ENCODE assay signal across 8 cellular contexts in genomic region chr13:74574964-74575728, GRCh38.
DNase-seq lines count a peak whose midpoint lies in the region; ATAC-seq and TF ChIP-seq lines count a peak whose summit lies in the region.

No MANE protein-coding gene starts in this region.

- peak overlapping the region; percentile 30 for H3K4me3 ChIP-seq in hepatocyte
- H3K4me3 ChIP-seq in thyroid gland (replicated peaks in 1 of 3): no peak overlapping the region

- H3K36me3 Mint-ChIP-seq in T-helper 2 cell treated with Interferon-gamma antibody and Interleukin-4, amounts not matched to agents 5 μg/mL and 100 μg/mL, for 36 hours (ENCODE audit: low read depth): no peaks in the 10 kb centered on the region
- H3K36me3 Mint-ChIP-seq in stimulated activated memory B cell treated with anti-CD40 and anti-IgM and Interleukin-4, amounts not matched to agents 10 μg/mL and 1 μg/mL and 100 μg/mL, for 72 hours: no peaks in the 10 kb centered on the region

- no peaks in the 10 kb centered on the region for H3K9me3 ChIP-seq in hepatocyte (ENCODE audit: low read depth)
- no peaks in the 10 kb centered on the region for H3K9me3 ChIP-seq in thyroid gland

- H3K27me3 Mint-ChIP-seq in T-helper 2 cell treated with Interferon-gamma antibody and Interleukin-4, amounts not matched to agents 5 μg/mL and 100 μg/mL, for 36 hours (ENCODE audit: low read depth): peaks cover 48% of the 10 kb centered on the region
- peaks cover 51% of the 10 kb centered on the region for H3K27me3 Mint-ChIP-seq in stimulated activated memory B cell treated with anti-CD40 and anti-IgM and Interleukin-4, amounts not matched to agents 10 μg/mL and 1 μg/mL and 100 μg/mL, for 72 hours

- 0 out of 2 replicates have a peak, but pooled peaks have one; percentile 16 for TF ChIP-seq CTCF in VCaP (conservative IDR thresholded peaks at IDR 0.05)
- no peak for TF ChIP-seq CTCF in hepatocyte (IDR thresholded peaks at IDR 0.05; ENCODE audit: poor library complexity)
- TF ChIP-seq CTCF in thyroid gland (IDR thresholded peaks at IDR 0.05): no peak

- H3K4me1 ChIP-seq in hepatocyte (ENCODE audit: insufficient read depth) (no peaks in the 10 kb centered on the region), thyroid gland (no peaks in the 10 kb centered on the region)

- H3K27me3 ChIP-seq in hepatocyte (no peaks in the 10 kb centered on the region), thyroid gland (no peaks in the 10 kb centered on the region)

- peaks cover 5% of the 10 kb centered on the region for H3K4me1 Mint-ChIP-seq in T-helper 2 cell treated with Interferon-gamma antibody and Interleukin-4, amounts not matched to agents 5 μg/mL and 100 μg/mL, for 36 hours (ENCODE audit: low read depth)
- H3K4me1 Mint-ChIP-seq in stimulated activated memory B cell treated with anti-CD40 and anti-IgM and Interleukin-4, amounts not matched to agents 10 μg/mL and 1 μg/mL and 100 μg/mL, for 72 hours: peaks cover 12% of the 10 kb centered on the region

- intact Hi-C loops in thyroid gland (cut with DNase I): no loop called here

- H3K9me2 ChIP-seq in hepatocyte (replicated peaks; ENCODE audit: insufficient read depth): no peaks in the 10 kb centered on the region

- H3K9me3 Mint-ChIP-seq in T-helper 2 cell treated with Interferon-gamma antibody and Interleukin-4, amounts not matched to agents 5 μg/mL and 100 μg/mL, for 36 hours: no peaks in the 10 kb centered on the region
- H3K9me3 Mint-ChIP-seq in stimulated activated memory B cell treated with anti-CD40 and anti-IgM and Interleukin-4, amounts not matched to agents 10 μg/mL and 1 μg/mL and 100 μg/mL, for 72 hours: no peaks in the 10 kb centered on the region

- no peak overlapping the region for H3K27ac Mint-ChIP-seq in T-helper 2 cell treated with Interferon-gamma antibody and Interleukin-4, amounts not matched to agents 5 μg/mL and 100 μg/mL, for 36 hours
- H3K27ac Mint-ChIP-seq in stimulated activated memory B cell treated with anti-CD40 and anti-IgM and Interleukin-4, amounts not matched to agents 10 μg/mL and 1 μg/mL and 100 μg/mL, for 72 hours: no peak overlapping the region

- H3K4me3 Mint-ChIP-seq in T-helper 2 cell treated with Interferon-gamma antibody and Interleukin-4, amounts not matched to agents 5 μg/mL and 100 μg/mL, for 36 hours: peak overlapping the region; percentile 70
- H3K4me3 Mint-ChIP-seq in stimulated activated memory B cell treated with anti-CD40 and anti-IgM and Interleukin-4, amounts not matched to agents 10 μg/mL and 1 μg/mL and 100 μg/mL, for 72 hours: peak overlapping the region; percentile 35

- WGBS in hepatocyte (ENCODE audit: low lambda C conversion rate, missing lambda C conversion rate): 19% methylated on average over 10 of the region's 10 CpGs
- WGBS in thyroid gland, 2 donors: 23 to 26% methylated on average over 10 of the region's 10 CpGs

- TF ChIP-seq POLR2A in thyroid gland (IDR thresholded peaks at IDR 0.05): no peak

- H3K4me2 ChIP-seq in hepatocyte: peak overlapping the region; percentile 82

- DNase-seq in T-helper 2 cell treated with Interferon-gamma antibody and Interleukin-4, amounts not matched to agents 5 μg/mL and 100 μg/mL, for 36 hours (ENCODE audit: low spot score): no peak
- DNase-seq in T-helper 2 cell: no peak
- no peak for DNase-seq in hepatocyte (ENCODE audit: low spot score)
- no peak for DNase-seq in central memory CD4-positive, alpha-beta T cell
- no peak for DNase-seq in thyroid gland

- H3K36me3 ChIP-seq in hepatocyte (replicated peaks; ENCODE audit: insufficient read depth, low read depth) (no peaks in the 10 kb centered on the region), thyroid gland (no peaks in the 10 kb centered on the region)

- no peaks in the 10 kb centered on the region for H3K79me2 ChIP-seq in hepatocyte

- H3K27ac ChIP-seq in VCaP (no peak overlapping the region), hepatocyte (no peak overlapping the region), thyroid gland (no peak overlapping the region)

- H2AFZ ChIP-seq in hepatocyte: peak overlapping the region; percentile 47

- H4K20me1 ChIP-seq in hepatocyte (ENCODE audit: insufficient read depth, poor library complexity, severe bottlenecking): no peaks in the 10 kb centered on the region

- ATAC-seq in stimulated activated memory B cell treated with anti-CD40 and anti-IgM and Interleukin-4, amounts not matched to agents 10 μg/mL and 1 μg/mL and 100 μg/mL, for 72 hours: no peak
- ATAC-seq in HG02588 (IDR thresholded peaks at IDR 0.05; ENCODE audit: unreplicated experiment): no peak
